ENCODE assay signal across 8 cellular contexts in genomic region chr9:91207889-91208651, GRCh38.
A peak's percentile ranks its signal among the peaks of the same experiment; 100 is the strongest.
DNase-seq lines count a peak whose midpoint lies in the region; ATAC-seq and TF ChIP-seq lines count a peak whose summit lies in the region.

No MANE protein-coding gene starts in this region.

- peak overlapping the region; percentile 18; the same call in 1 of the 2 replicates for H3K4me3 ChIP-seq in WI38 (ENCODE audit: low read depth, low read length)

- peaks cover 18% of the 10 kb centered on the region for H3K36me3 Mint-ChIP-seq in stimulated activated effector memory CD8-positive, alpha-beta T cell treated with anti-CD3 and anti-CD28 coated beads, Interleukin-12 subunit alpha, Interleukin-12 subunit beta, amount 100 ng/mL, for 72 hours

- peaks cover 2% of the 10 kb centered on the region for H3K9me3 Mint-ChIP-seq in stimulated activated effector memory CD8-positive, alpha-beta T cell treated with anti-CD3 and anti-CD28 coated beads, Interleukin-12 subunit alpha, Interleukin-12 subunit beta, amount 100 ng/mL, for 72 hours

- TF ChIP-seq CTCF in WI38 (IDR thresholded peaks at IDR 0.05; ENCODE audit: low read depth, low read length): no peak

- H3K4me1 Mint-ChIP-seq in stimulated activated effector memory CD8-positive, alpha-beta T cell treated with anti-CD3 and anti-CD28 coated beads, Interleukin-12 subunit alpha, Interleukin-12 subunit beta, amount 100 ng/mL, for 72 hours: peaks cover 50% of the 10 kb centered on the region

- ATAC-seq in HG03103 (IDR thresholded peaks at IDR 0.05; ENCODE audit: low read depth, unreplicated experiment): peak; percentile 75
- ATAC-seq in stimulated activated effector memory CD8-positive, alpha-beta T cell treated with anti-CD3 and anti-CD28 coated beads, Interleukin-12 subunit alpha, Interleukin-12 subunit beta, amount 100 ng/mL, for 72 hours: peak; percentile 85

- peak overlapping the region; percentile 47 for H3K4me3 Mint-ChIP-seq in stimulated activated effector memory CD8-positive, alpha-beta T cell treated with anti-CD3 and anti-CD28 coated beads, Interleukin-12 subunit alpha, Interleukin-12 subunit beta, amount 100 ng/mL, for 72 hours

- peak overlapping the region; percentile 81 for H3K27ac Mint-ChIP-seq in stimulated activated effector memory CD8-positive, alpha-beta T cell treated with anti-CD3 and anti-CD28 coated beads, Interleukin-12 subunit alpha, Interleukin-12 subunit beta, amount 100 ng/mL, for 72 hours

- DNase-seq in stimulated activated CD4-positive, alpha-beta T cell treated with anti-CD3 and anti-CD28 coated beads, Interleukin-4, amount 100 ng/mL, for 24 hours: peak; percentile 43
- no peak for DNase-seq in stimulated activated CD4-positive, alpha-beta T cell treated with anti-CD3 and anti-CD28 coated beads, Interleukin-4, amount 100 ng/mL, for 1 hour
- DNase-seq in germinal center (ENCODE audit: low spot score) (peak; percentile 39), posterior cingulate gyrus (no peak), amygdala (lab: John Stamatoyannopoulos, UW) (no peak)
- DNase-seq in stimulated activated effector memory CD8-positive, alpha-beta T cell treated with anti-CD3 and anti-CD28 coated beads, Interleukin-12 subunit alpha, Interleukin-12 subunit beta, amount 100 ng/mL, for 72 hours (ENCODE audit: low spot score in 2 of 2): peak in 1 of 2 donors; percentile 65

- intact Hi-C loops in posterior cingulate gyrus (cut with DNase I): no loop called here

Comparison
In these comparisons a context has a peak if more than half of its experiments do, and no peak if none do; other contexts are left out.
1. DNase-seq: peak in stimulated activated CD4-positive, alpha-beta T cell treated with anti-CD3 and anti-CD28 coated beads, Interleukin-4, amount 100 ng/mL, for 24 hours (single experiment) and germinal center (single experiment); none in stimulated activated CD4-positive, alpha-beta T cell treated with anti-CD3 and anti-CD28 coated beads, Interleukin-4, amount 100 ng/mL, for 1 hour (single experiment), posterior cingulate gyrus (0 of 10) and amygdala (0 of 56).